ENCODE assay signal across 22 cellular contexts in the genomic region with DNA sequence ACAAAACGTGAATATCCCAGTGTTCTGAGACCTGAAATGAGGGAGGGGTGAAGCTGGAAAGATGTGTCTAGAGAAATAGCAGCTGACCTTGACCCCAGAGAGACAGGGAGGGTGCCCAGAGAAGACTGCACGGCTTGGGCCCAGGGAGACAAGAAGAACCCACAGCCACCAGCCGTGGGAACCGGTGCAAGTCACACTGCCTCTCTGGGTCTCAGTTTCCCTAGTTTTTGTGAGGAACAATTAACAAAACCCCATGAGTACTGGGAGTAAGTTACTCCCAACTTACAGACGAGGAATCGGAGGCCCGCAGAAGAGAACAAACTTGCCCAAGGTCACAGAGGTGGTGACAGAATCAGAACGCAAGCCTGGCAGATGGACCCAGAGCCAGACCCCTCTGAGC. TPM values are rescaled to one million over a fixed set of nuclear protein-coding genes. Genes with fewer than 3 reads are reported as not detected.
"Had no signal": no experiment of that assay in that cellular context is flagged by ENCODE, and none has a peak within 500 bp of the region (broad histone marks: within the 10 kb centered on the region; RNA-seq: fewer than 3 reads in every experiment).

No MANE protein-coding gene starts in this region.

- DNase-seq: activated CD4-positive, alpha-beta T cell treated with anti-CD3 and anti-CD28 coated beads, Interleukin-2, amount 50 U/mL, for 48 hours; activated naive CD4-positive, alpha-beta T cell treated with anti-CD3 and anti-CD28 coated beads for 36 hours; activated naive CD8-positive, alpha-beta T cell treated with anti-CD3 and anti-CD28 coated beads, Interleukin-2, amount 50 U/mL, for 24 hours; erythroblast; left colon; naive thymus-derived CD4-positive, alpha-beta T cell; pancreas; stimulated activated CD4-positive, alpha-beta T cell treated with anti-CD3 and anti-CD28 coated beads, Interleukin-15, amount 100 ng/mL, for 24 hours; stimulated activated CD4-positive, alpha-beta T cell treated with anti-CD3 and anti-CD28 coated beads, Interleukin-4, amount 100 ng/mL, for 1 hour; stimulated activated naive CD4-positive, alpha-beta T cell; T-helper 17 cell; upper lobe of right lung; WERI-Rb-1 had no signal

- H3K27me3 ChIP-seq: ascending aorta, breast epithelium, pancreas, upper lobe of right lung had no signal

- H3K27ac ChIP-seq: ascending aorta, pancreas, upper lobe of right lung, WERI-Rb-1 had no signal

- H3K9me3 ChIP-seq: ascending aorta, breast epithelium, pancreas, upper lobe of right lung had no signal

- H3K4me3 ChIP-seq: ascending aorta, breast epithelium, pancreas, skin epidermis, upper lobe of right lung had no signal

- ATAC-seq: activated naive CD8-positive, alpha-beta T cell treated with anti-CD3 and anti-CD28 coated beads, Interleukin-2, amount 50 U/mL, for 24 hours; activated T-helper 17 cell treated with anti-CD3 and anti-CD28 coated beads, Interleukin-2, amount 50 U/mL, for 72 hours; left colon; naive thymus-derived CD4-positive, alpha-beta T cell; T-helper 17 cell; upper lobe of right lung had no signal

RNA-seq across cellular contexts. Expression of a gene that starts 32.6 kb away (rescaled TPM):
- total RNA-seq: activated naive CD4-positive, alpha-beta T cell treated with anti-CD3 and anti-CD28 coated beads for 36 hours; activated T-helper 17 cell treated with anti-CD3 and anti-CD28 coated beads, Interleukin-2, amount 50 U/mL, for 72 hours; ascending aorta; breast epithelium; chondrocyte; dermis microvascular lymphatic vessel endothelial cell; left colon; lung microvascular endothelial cell; mononuclear cell; naive thymus-derived CD4-positive, alpha-beta T cell; renal cortical epithelial cell; T-helper 17 cell; upper lobe of right lung had no signal
- polyA plus RNA-seq: naive thymus-derived CD4-positive, alpha-beta T cell had no signal
